ENCODE assay signal across 19 cellular contexts in the genomic region with DNA sequence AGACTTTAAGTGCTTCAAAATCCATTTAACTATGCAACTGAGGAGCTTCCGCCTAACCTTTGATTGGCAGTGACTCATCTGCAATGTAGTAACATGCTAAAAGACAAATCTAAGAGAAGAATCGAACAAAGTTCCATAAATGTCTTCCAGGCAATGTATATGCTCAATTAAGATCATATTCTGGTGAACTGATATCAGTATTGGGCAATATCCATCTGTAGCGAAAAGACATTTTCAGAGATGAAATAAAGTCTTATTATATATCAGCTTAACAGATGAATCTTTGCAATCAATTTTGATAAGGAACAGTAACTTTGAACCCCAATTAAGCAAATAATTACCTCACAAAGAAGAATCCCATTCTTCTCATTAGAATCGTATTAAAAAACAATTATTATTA.
"Had no signal": no experiment of that assay in that cellular context is flagged by ENCODE, and none has a peak within 500 bp of the region (broad histone marks: within the 10 kb centered on the region; RNA-seq: fewer than 3 reads in every experiment).

No MANE protein-coding gene starts in this region.

- DNase-seq: activated CD4-positive, alpha-beta memory T cell treated with anti-CD3 and anti-CD28 coated beads, Interleukin-2, amount 10 ng/mL, durations not matched to agents 7 days and 5 days; activated CD4-positive, alpha-beta T cell treated with anti-CD3 and anti-CD28 coated beads for 36 hours; activated CD4-positive, alpha-beta T cell treated with anti-CD3 and anti-CD28 coated beads, Interleukin-2, amount 50 U/mL, for 1 hour; activated gamma-delta T cell; activated naive CD4-positive, alpha-beta T cell treated with anti-CD3 and anti-CD28 coated beads for 36 hours; activated T-cell treated with anti-CD3 and anti-CD28 coated beads for 4 hours; activated T-cell treated with anti-CD3 and anti-CD28 coated beads, Interleukin-2, amount 50 U/mL, for 48 hours; brain microvascular endothelial cell; cerebellar nuclear complex; NCI-H1092; NCI-H1694; NCI-H2171; NCI-H345; NCI-H510A; NCI-H526 treated with DMSO at 0.1 percent for 48 hours; SIG-M5 had no signal

- H3K27me3 ChIP-seq: brain microvascular endothelial cell had no signal

- H3K4me2 ChIP-seq: KMS-11 had no signal

- ATAC-seq: activated CD4-positive, alpha-beta T cell treated with anti-CD3 and anti-CD28 coated beads for 36 hours; activated T-helper 17 cell treated with anti-CD3 and anti-CD28 coated beads, Interleukin-2, amount 50 U/mL, for 72 hours had no signal

- H3K27ac ChIP-seq: brain microvascular endothelial cell, KMS-11, VCaP had no signal

- H3K9ac ChIP-seq: KMS-11 had no signal
